In genomic region chr13:87696458-87696857, GRCh38 we compare ENCODE assay signal across 19 cellular contexts. TPM values are rescaled to one million over a fixed set of nuclear protein-coding genes. Genes with fewer than 3 reads are reported as not detected.
DNase-seq lines count a peak whose midpoint lies in the region; ATAC-seq and TF ChIP-seq lines count a peak whose summit lies in the region.
"Had no signal": no experiment of that assay in that cellular context is flagged by ENCODE, and none has a peak within 500 bp of the region (broad histone marks: within the 10 kb centered on the region; RNA-seq: fewer than 3 reads in every experiment).

No MANE protein-coding gene starts in this region.

- no peak for DNase-seq in Karpas-422
- DNase-seq in endodermal cell = peak; percentile 55
- no peak for DNase-seq in neural progenitor cell (ENCODE audit: low spot score)
- DNase-seq in iPS-NIHi7 (ENCODE audit: extremely low spot score) = no peak
- DNase-seq in activated CD4-positive, alpha-beta T cell treated with anti-CD3 and anti-CD28 coated beads, Interleukin-2, amount 10 ng/mL, durations not matched to agents 7 days and 5 days = no peak
- DNase-seq: AML-193; Caco-2; Calu3; CD4-positive, alpha-beta T cell; CD8-positive, alpha-beta T cell; DMS79 treated with DMSO at 0.1 percent for 48 hours; GF-D8 had no signal

- ATAC-seq in HG03457 (IDR thresholded peaks at IDR 0.05; ENCODE audit: unreplicated experiment) = no peak
- ATAC-seq: A549; CD8-positive, alpha-beta T cell had no signal

- H3K4me1 Mint-ChIP-seq in endodermal cell = no peaks in the 10 kb centered on the region
- peaks cover 2% of the 10 kb centered on the region for H3K4me1 Mint-ChIP-seq in neural progenitor cell
- H3K4me1 Mint-ChIP-seq in activated CD4-positive, alpha-beta T cell treated with anti-CD3 and anti-CD28 coated beads, Interleukin-2, amount 10 ng/mL, durations not matched to agents 7 days and 5 days = no peaks in the 10 kb centered on the region
- H3K4me1 Mint-ChIP-seq: B cell had no signal

- H3K9me3 ChIP-seq in Karpas-422 (ENCODE audit: low read length) (no peaks in the 10 kb centered on the region), endodermal cell (ENCODE audit: control insufficient read depth, low read length) (no peaks in the 10 kb centered on the region), neural progenitor cell (ENCODE audit: low read depth) (no peaks in the 10 kb centered on the region)
- H3K9me3 ChIP-seq: A549; BLaER1 treated with 17β-estradiol and CSF1 and Interleukin-3, amounts not matched to agents 10 nM and 100 nM; Caco-2 had no signal

- H3K36me3 Mint-ChIP-seq in endodermal cell (ENCODE audit: low read depth) (no peaks in the 10 kb centered on the region), neural progenitor cell (no peaks in the 10 kb centered on the region)
- no peaks in the 10 kb centered on the region for H3K36me3 Mint-ChIP-seq in activated CD4-positive, alpha-beta T cell treated with anti-CD3 and anti-CD28 coated beads, Interleukin-2, amount 10 ng/mL, durations not matched to agents 7 days and 5 days (ENCODE audit: low read depth)
- H3K36me3 Mint-ChIP-seq: CD8-positive, alpha-beta T cell had no signal

- POLR2A ChIA-PET in activated CD4-positive, alpha-beta T cell treated with anti-CD3 and anti-CD28 coated beads, Interleukin-2, amount 10 ng/mL, durations not matched to agents 7 days and 5 days (lab: Charles Lee) = no interaction called here

- H3K27ac Mint-ChIP-seq in endodermal cell (no peak overlapping the region), neural progenitor cell (peak overlapping the region; percentile 2)
- H3K27ac Mint-ChIP-seq in activated CD4-positive, alpha-beta T cell treated with anti-CD3 and anti-CD28 coated beads, Interleukin-2, amount 10 ng/mL, durations not matched to agents 7 days and 5 days = no peak overlapping the region
- H3K27ac Mint-ChIP-seq: B cell; CD4-positive, alpha-beta T cell; CD8-positive, alpha-beta T cell had no signal

- H3K79me2 ChIP-seq in Karpas-422 (ENCODE audit: low read length) (no peaks in the 10 kb centered on the region), neural progenitor cell (ENCODE audit: low read depth) (no peaks in the 10 kb centered on the region)

- no peaks in the 10 kb centered on the region for H3K27me3 ChIP-seq in Karpas-422 (ENCODE audit: low read length)
- no peaks in the 10 kb centered on the region for H3K27me3 ChIP-seq in endodermal cell (ENCODE audit: control insufficient read depth, insufficient read depth, low read length, poor library complexity, severe bottlenecking)
- H3K27me3 ChIP-seq in neural progenitor cell = no peaks in the 10 kb centered on the region
- H3K27me3 ChIP-seq: BLaER1 treated with 17β-estradiol and CSF1 and Interleukin-3, amounts not matched to agents 10 nM and 100 nM had no signal

- peak overlapping the region; percentile 95 for H2AFZ ChIP-seq in Karpas-422 (ENCODE audit: low read length)
- peak overlapping the region; percentile 17 for H2AFZ ChIP-seq in neural progenitor cell (replicated peaks)

- H3K4me3 Mint-ChIP-seq in endodermal cell = no peak overlapping the region
- H3K4me3 Mint-ChIP-seq in neural progenitor cell = no peak overlapping the region
- no peak overlapping the region for H3K4me3 Mint-ChIP-seq in activated CD4-positive, alpha-beta T cell treated with anti-CD3 and anti-CD28 coated beads, Interleukin-2, amount 10 ng/mL, durations not matched to agents 7 days and 5 days
- H3K4me3 Mint-ChIP-seq: B cell; CD4-positive, alpha-beta T cell; CD8-positive, alpha-beta T cell had no signal

- TF ChIP-seq CTCF in endodermal cell (conservative IDR thresholded peaks at IDR 0.05) = no peak
- TF ChIP-seq CTCF in neural progenitor cell (IDR thresholded peaks at IDR 0.05) = no peak

- H3K9me3 Mint-ChIP-seq in endodermal cell = no peaks in the 10 kb centered on the region
- H3K9me3 Mint-ChIP-seq in neural progenitor cell = no peaks in the 10 kb centered on the region
- no peaks in the 10 kb centered on the region for H3K9me3 Mint-ChIP-seq in activated CD4-positive, alpha-beta T cell treated with anti-CD3 and anti-CD28 coated beads, Interleukin-2, amount 10 ng/mL, durations not matched to agents 7 days and 5 days
- H3K9me3 Mint-ChIP-seq: CD4-positive, alpha-beta T cell had no signal

- no peak overlapping the region for H3K9ac ChIP-seq in Karpas-422 (ENCODE audit: low read length)
- no peak overlapping the region for H3K9ac ChIP-seq in endodermal cell (ENCODE audit: extremely low read depth, low read length, poor library complexity, severe bottlenecking)
- no peak overlapping the region for H3K9ac ChIP-seq in neural progenitor cell
- H3K9ac ChIP-seq: BLaER1 treated with 17β-estradiol and CSF1 and Interleukin-3, amounts not matched to agents 10 nM and 100 nM had no signal

- WGBS in endodermal cell (ENCODE audit: insufficient coverage in 1 of 2, insufficient read length in 1 of 2), 2 experiments = 100% methylated on average over 1 of the region's 1 CpG; no CpG with 5 or more reads in 1 of the 2 experiments

- H3K36me3 ChIP-seq in Karpas-422 (ENCODE audit: insufficient read depth, low read length) (no peaks in the 10 kb centered on the region), endodermal cell (ENCODE audit: control insufficient read depth, insufficient read depth, low read length) (no peaks in the 10 kb centered on the region), neural progenitor cell (no peaks in the 10 kb centered on the region)
- H3K36me3 ChIP-seq: BLaER1 treated with 17β-estradiol and CSF1 and Interleukin-3, amounts not matched to agents 10 nM and 100 nM had no signal

- no peaks in the 10 kb centered on the region for H3K9me2 ChIP-seq in Karpas-422 (replicated peaks; ENCODE audit: insufficient read depth, low read length)

- H3K27me3 Mint-ChIP-seq in endodermal cell (ENCODE audit: insufficient read depth) (no peaks in the 10 kb centered on the region), neural progenitor cell (ENCODE audit: insufficient read depth, low read depth) (no peaks in the 10 kb centered on the region)
- H3K27me3 Mint-ChIP-seq in activated CD4-positive, alpha-beta T cell treated with anti-CD3 and anti-CD28 coated beads, Interleukin-2, amount 10 ng/mL, durations not matched to agents 7 days and 5 days = no peaks in the 10 kb centered on the region
- H3K27me3 Mint-ChIP-seq: B cell; CD4-positive, alpha-beta T cell had no signal

- peaks cover 10% of the 10 kb centered on the region for H3K4me1 ChIP-seq in Karpas-422 (ENCODE audit: low read length)
- no peaks in the 10 kb centered on the region for H3K4me1 ChIP-seq in endodermal cell (ENCODE audit: control insufficient read depth, insufficient read depth, low read length)
- no peaks in the 10 kb centered on the region for H3K4me1 ChIP-seq in neural progenitor cell
- H3K4me1 ChIP-seq: A549, Caco-2 had no signal

- CTCF ChIA-PET in activated CD4-positive, alpha-beta T cell treated with anti-CD3 and anti-CD28 coated beads, Interleukin-2, amount 10 ng/mL, durations not matched to agents 7 days and 5 days (lab: Charles Lee) = no interaction called here

- H3K4me3 ChIP-seq in Karpas-422 (ENCODE audit: low read length) (no peak overlapping the region), endodermal cell (ENCODE audit: low read length) (no peak overlapping the region), neural progenitor cell (no peak overlapping the region)
- H3K4me3 ChIP-seq: A549; BLaER1 treated with 17β-estradiol and CSF1 and Interleukin-3, amounts not matched to agents 10 nM and 100 nM had no signal

- H4K20me1 ChIP-seq in Karpas-422 (ENCODE audit: insufficient read depth, low read depth, low read length) = no peaks in the 10 kb centered on the region
- H4K20me1 ChIP-seq in neural progenitor cell (ENCODE audit: low read depth) = no peaks in the 10 kb centered on the region
- H4K20me1 ChIP-seq: BLaER1 treated with 17β-estradiol and CSF1 and Interleukin-3, amounts not matched to agents 10 nM and 100 nM had no signal

- no peak overlapping the region for H3K27ac ChIP-seq in Karpas-422 (ENCODE audit: low read length)
- H3K27ac ChIP-seq in endodermal cell (ENCODE audit: low read depth, low read length) = no peak overlapping the region
- H3K27ac ChIP-seq in neural progenitor cell = no peak overlapping the region
- H3K27ac ChIP-seq: 22Rv1; A549; BLaER1 treated with 17β-estradiol and CSF1 and Interleukin-3, amounts not matched to agents 10 nM and 100 nM; C4-2B had no signal

- no peaks in the 10 kb centered on the region for H3F3A ChIP-seq in neural progenitor cell (ENCODE audit: low read depth)

- H3K4me2 ChIP-seq in Karpas-422 (ENCODE audit: low read depth, low read length, poor library complexity, severe bottlenecking) = no peak overlapping the region
- no peak overlapping the region for H3K4me2 ChIP-seq in neural progenitor cell
- H3K4me2 ChIP-seq: A549; BLaER1 treated with 17β-estradiol and CSF1 and Interleukin-3, amounts not matched to agents 10 nM and 100 nM had no signal

RNA-seq across cellular contexts. Expression of gene SLITRK5, which starts 25.3 kb away (rescaled TPM):
- total RNA-seq in Karpas-422 (2014; rRNA removed; shearing (Covaris generic); ENCODE audit: low replicate concordance) = not detected in 2 replicates
- total RNA-seq in endodermal cell (1 to 10 TPM in 1 of 2 donors, under 1 TPM in 1; 0.35 to 1.6 TPM), neural progenitor cell (ENCODE audit: low replicate concordance) (1.5 and 1.9 TPM in 2 replicates)
- polyA plus RNA-seq in endodermal cell (2013, experiment 1 of 2) = 4.7 TPM
- polyA plus RNA-seq in endodermal cell (2013, experiment 2 of 2) = 4.3 TPM
- total RNA-seq in activated CD4-positive, alpha-beta T cell treated with anti-CD3 and anti-CD28 coated beads, Interleukin-2, amount 10 ng/mL, durations not matched to agents 7 days and 5 days = not detected
- total RNA-seq: B cell; Caco-2; Calu3; CD8-positive, alpha-beta T cell had no signal
- polyA plus RNA-seq: BJ had no signal
